1 cellular context compared by ENCODE assay signal in genomic region chr17:81690549-81690948, GRCh38.
TF ChIP-seq lines count a peak whose summit lies in the region.

No MANE protein-coding gene starts in this region.

TF ChIP-seq in K562, 482 proteins besides CTCF, POLR2A, EP300 and RAD21:
- 0 out of 2 replicates have a peak, but pooled peaks have one; percentile 15 for TF ChIP-seq RBFOX2 (IDR thresholded peaks at IDR 0.05; ENCODE audit: low read depth, low read length)
- TF ChIP-seq ZNF239 (CRISPR knock-in tag; IDR thresholded peaks at IDR 0.05), result no peak
- peak; percentile 43; the same call in 1 of the 2 replicates for TF ChIP-seq POLR2G (IDR thresholded peaks at IDR 0.05; ENCODE audit: low read depth, low read length)
